ENCODE assay signal across 8 cellular contexts in genomic region chr12:15532364-15532977, GRCh38.
DNase-seq lines count a peak whose midpoint lies in the region; ATAC-seq lines count a peak whose summit lies in the region.

No MANE protein-coding gene starts in this region.

- H3K36me3 ChIP-seq in skeletal muscle satellite cell (ENCODE audit: insufficient read depth, low read length): no peaks in the 10 kb centered on the region

- peaks cover 10% of the 10 kb centered on the region for H3K27me3 Mint-ChIP-seq in activated T-helper 1 cell treated with anti-CD3 and anti-CD28 coated beads, Interleukin-12 subunit alpha, Interleukin-12 subunit beta, Interleukin-2, Interleukin-4 antibody, amounts not matched to agents 30 ng/mL and 10 ng/mL and 1 ng/mL, durations not matched to agents 14 hours and 24 hours and 36 hours (ENCODE audit: insufficient read depth)

- no peak overlapping the region for H3K4me3 Mint-ChIP-seq in activated T-helper 1 cell treated with anti-CD3 and anti-CD28 coated beads, Interleukin-12 subunit alpha, Interleukin-12 subunit beta, Interleukin-2, Interleukin-4 antibody, amounts not matched to agents 30 ng/mL and 10 ng/mL and 1 ng/mL, durations not matched to agents 14 hours and 24 hours and 36 hours

- intact Hi-C loops in activated T-helper 1 cell treated with anti-CD3 and anti-CD28 coated beads, Interleukin-12 subunit alpha, Interleukin-12 subunit beta, Interleukin-2, Interleukin-4 antibody, amounts not matched to agents 30 ng/mL and 10 ng/mL and 1 ng/mL, durations not matched to agents 14 hours and 24 hours and 36 hours (cut with micrococcal nuclease): loop anchor here (1.0 to 5.0 kb wide), 4 partner anchors 48 to 365 kb away; no protein-coding TSS in a partner anchor

- peaks cover 4% of the 10 kb centered on the region for H3K9me3 ChIP-seq in skeletal muscle satellite cell (replicated peaks; ENCODE audit: low read length)

- peaks cover 14% of the 10 kb centered on the region for H3K4me1 Mint-ChIP-seq in activated T-helper 1 cell treated with anti-CD3 and anti-CD28 coated beads, Interleukin-12 subunit alpha, Interleukin-12 subunit beta, Interleukin-2, Interleukin-4 antibody, amounts not matched to agents 30 ng/mL and 10 ng/mL and 1 ng/mL, durations not matched to agents 14 hours and 24 hours and 36 hours (ENCODE audit: low read depth)

- H3K27ac Mint-ChIP-seq in activated T-helper 1 cell treated with anti-CD3 and anti-CD28 coated beads, Interleukin-12 subunit alpha, Interleukin-12 subunit beta, Interleukin-2, Interleukin-4 antibody, amounts not matched to agents 30 ng/mL and 10 ng/mL and 1 ng/mL, durations not matched to agents 14 hours and 24 hours and 36 hours: no peak overlapping the region

- ATAC-seq in GM18520 (IDR thresholded peaks at IDR 0.05; ENCODE audit: unreplicated experiment) (peak; percentile 47), HG03060 (IDR thresholded peaks at IDR 0.05; ENCODE audit: low read depth, unreplicated experiment) (peak; percentile 64)

- no peaks in the 10 kb centered on the region for H3K9me3 Mint-ChIP-seq in activated T-helper 1 cell treated with anti-CD3 and anti-CD28 coated beads, Interleukin-12 subunit alpha, Interleukin-12 subunit beta, Interleukin-2, Interleukin-4 antibody, amounts not matched to agents 30 ng/mL and 10 ng/mL and 1 ng/mL, durations not matched to agents 14 hours and 24 hours and 36 hours

- peak; percentile 71 for DNase-seq in AG20443 (ENCODE audit: low spot score)
- peak; percentile 64 for DNase-seq in NOMO-1 treated with DMSO at 0.1 percent for 48 hours (lab: John Stamatoyannopoulos, UW; ENCODE audit: unreplicated experiment)
- peak; percentile 50 for DNase-seq in activated T-helper 1 cell treated with anti-CD3 and anti-CD28 coated beads, Interleukin-12 subunit alpha, Interleukin-12 subunit beta, Interleukin-2, Interleukin-4 antibody, amounts not matched to agents 30 ng/mL and 10 ng/mL and 1 ng/mL, durations not matched to agents 14 hours and 24 hours and 36 hours (ENCODE audit: low spot score)
- peak; percentile 47 for DNase-seq in glomerular visceral epithelial cell (ENCODE audit: extremely low spot score)
- no peak for DNase-seq in NCI-H1930 (lab: John Stamatoyannopoulos, UW)

- H3K4me3 ChIP-seq in skeletal muscle satellite cell (ENCODE audit: low read length): no peak overlapping the region

- H3K9ac ChIP-seq in skeletal muscle satellite cell (ENCODE audit: low read depth, low read length): peak overlapping the region; percentile 80

- peak overlapping the region; percentile 16 for H3K4me2 ChIP-seq in skeletal muscle satellite cell (ENCODE audit: low read length)

- no peaks in the 10 kb centered on the region for H3K27me3 ChIP-seq in skeletal muscle satellite cell (ENCODE audit: control insufficient read depth, insufficient read depth, low read length)

- no peaks in the 10 kb centered on the region for H3K36me3 Mint-ChIP-seq in activated T-helper 1 cell treated with anti-CD3 and anti-CD28 coated beads, Interleukin-12 subunit alpha, Interleukin-12 subunit beta, Interleukin-2, Interleukin-4 antibody, amounts not matched to agents 30 ng/mL and 10 ng/mL and 1 ng/mL, durations not matched to agents 14 hours and 24 hours and 36 hours (ENCODE audit: low read depth)

- peaks cover 67% of the 10 kb centered on the region for H3K4me1 ChIP-seq in skeletal muscle satellite cell (ENCODE audit: control insufficient read depth, insufficient read depth, low read length)

Comparison
In these comparisons a context has a peak if more than half of its experiments do, and no peak if none do; other contexts are left out.
1. DNase-seq: peak in AG20443 (single experiment), NOMO-1 treated with DMSO at 0.1 percent for 48 hours (single experiment), activated T-helper 1 cell treated with anti-CD3 and anti-CD28 coated beads, Interleukin-12 subunit alpha, Interleukin-12 subunit beta, Interleukin-2, Interleukin-4 antibody, amounts not matched to agents 30 ng/mL and 10 ng/mL and 1 ng/mL, durations not matched to agents 14 hours and 24 hours and 36 hours (single experiment) and glomerular visceral epithelial cell (single experiment); none in NCI-H1930 (0 of 2).